12 cellular contexts compared by ENCODE assay signal in genomic region chr5:55575815-55576583, GRCh38. TPM values are rescaled to one million over a fixed set of nuclear protein-coding genes. Genes with fewer than 3 reads are reported as not detected.
DNase-seq lines count a peak whose midpoint lies in the region; ATAC-seq and TF ChIP-seq lines count a peak whose summit lies in the region.
"Had no signal": no experiment of that assay in that cellular context is flagged by ENCODE, and none has a peak within 500 bp of the region (broad histone marks: within the 10 kb centered on the region; RNA-seq: fewer than 3 reads in every experiment).

No MANE protein-coding gene starts in this region.

- no peaks in the 10 kb centered on the region for H3K79me1 ChIP-seq in mesenchymal stem cell (replicated peaks; ENCODE audit: low read length, poor library complexity, severe bottlenecking)

- H3K36me3 Mint-ChIP-seq in activated T-cell treated with anti-CD3 and anti-CD28 coated beads, Interleukin-2, amount 50 U/mL, for 24 hours (ENCODE audit: low read depth), result no peaks in the 10 kb centered on the region

- H3K9me3 ChIP-seq in mesenchymal stem cell (ENCODE audit: control insufficient read depth, low read length) (no peaks in the 10 kb centered on the region), transverse colon (no peaks in the 10 kb centered on the region)

- intact Hi-C loops in Right ventricle myocardium superior (cut with DNase I), result loop anchor here (5.0 kb wide), 1 partner anchor 39 kb away; no protein-coding TSS in a partner anchor
- intact Hi-C loops in cardiac septum (cut with DNase I), result loop anchor here (2.0 to 5.0 kb wide), 2 partner anchors 41 to 139 kb away; partner anchors contain the start of gene PLPP1
- intact Hi-C loops in transverse colon (cut with DNase I; ENCODE audit: low total_unique reads), result no loop called here

- H3K27ac Mint-ChIP-seq in activated T-cell treated with anti-CD3 and anti-CD28 coated beads, Interleukin-2, amount 50 U/mL, for 24 hours, result no peak overlapping the region

- H3K9ac ChIP-seq in mesenchymal stem cell (ENCODE audit: low read length), result no peak overlapping the region

- H3K4me3 Mint-ChIP-seq in activated T-cell treated with anti-CD3 and anti-CD28 coated beads, Interleukin-2, amount 50 U/mL, for 24 hours, result no peak overlapping the region

- DNase-seq in Right ventricle myocardium superior (no peak), cardiac septum (ENCODE audit: low spot score) (no peak), amniotic epithelial cell (ENCODE audit: low read depth) (peak; percentile 99), mesenchymal stem cell (peak; percentile 73), transverse colon (no peak), inferior parietal cortex (ENCODE audit: extremely low spot score) (no peak)
- DNase-seq in activated T-cell treated with anti-CD3 and anti-CD28 coated beads, Interleukin-2, amount 50 U/mL, for 24 hours, result no peak
- DNase-seq: activated gamma-delta T cell; effector memory CD4-positive, alpha-beta T cell; islet precursor cell; T-helper 9 cell had no signal

- no peak for TF ChIP-seq EP300 in transverse colon (IDR thresholded peaks at IDR 0.05; ENCODE audit: low read depth)

- ATAC-seq in Right ventricle myocardium superior (ENCODE audit: poor library complexity), result peak; percentile 26
- ATAC-seq in GM21737 (IDR thresholded peaks at IDR 0.05; ENCODE audit: unreplicated experiment), result no peak

- no peak overlapping the region for H2AK5ac ChIP-seq in mesenchymal stem cell (ENCODE audit: low read length, severe bottlenecking)

- peak overlapping the region in 1 of 2 experiments; percentile 9 for H3K4ac ChIP-seq in mesenchymal stem cell (ENCODE audit: low read depth in 1 of 2, low read length in 2 of 2)

- no peak overlapping the region for H3K4me3 ChIP-seq in mesenchymal stem cell (ENCODE audit: insufficient read depth in 1 of 2, low read depth in 1 of 2, low read length in 2 of 2)
- no peak overlapping the region for H3K4me3 ChIP-seq in transverse colon

- no peak overlapping the region for H4K91ac ChIP-seq in mesenchymal stem cell (ENCODE audit: low read length)

- no peak overlapping the region for H3K14ac ChIP-seq in mesenchymal stem cell (ENCODE audit: low read length in 2 of 2)

- H3K4me1 Mint-ChIP-seq in activated T-cell treated with anti-CD3 and anti-CD28 coated beads, Interleukin-2, amount 50 U/mL, for 24 hours (ENCODE audit: low read depth), result peaks cover 20% of the 10 kb centered on the region

- H3K23ac ChIP-seq in mesenchymal stem cell (ENCODE audit: low read length in 2 of 2), result no peak overlapping the region

- H2AFZ ChIP-seq in mesenchymal stem cell (ENCODE audit: low read depth, low read length), result no peak overlapping the region

- WGBS in mesenchymal stem cell, result 90% methylated on average over 8 of the region's 8 CpGs
- 82% methylated on average over 4 to 8 of the region's 8 CpGs for WGBS in transverse colon (ENCODE audit: low coverage in 1 of 2), 2 donors

- H2BK120ac ChIP-seq in mesenchymal stem cell (ENCODE audit: low read depth, low read length), result no peak overlapping the region

- no peak overlapping the region for H2BK5ac ChIP-seq in mesenchymal stem cell (ENCODE audit: low read depth, low read length, poor library complexity, severe bottlenecking)

- H3K27me3 ChIP-seq in mesenchymal stem cell (ENCODE audit: control insufficient read depth in 1 of 2, insufficient read depth in 1 of 2, low read length in 2 of 2) (no peaks in the 10 kb centered on the region), transverse colon (no peaks in the 10 kb centered on the region)

- no peak overlapping the region for H4K8ac ChIP-seq in mesenchymal stem cell (ENCODE audit: low read length)

- H3K27ac ChIP-seq in mesenchymal stem cell (ENCODE audit: low read length, poor library complexity, severe bottlenecking), result no peak overlapping the region
- peak overlapping the region in 2 of 4 donors; percentile 11 to 68 for H3K27ac ChIP-seq in transverse colon

- in situ Hi-C loops in transverse colon (cut with MboI; ENCODE audit: low pct_ligation_motif_present in 1 of 4, low pct_unique_long_range_greater_than_20kb in 1 of 4, low sequenced_read_pairs in 3 of 4), result no loop called here

- H3K36me3 ChIP-seq in mesenchymal stem cell (ENCODE audit: control insufficient read depth in 1 of 2, insufficient read depth in 2 of 2, low read depth in 1 of 2, low read length in 2 of 2), result no peaks in the 10 kb centered on the region
- no peaks in the 10 kb centered on the region for H3K36me3 ChIP-seq in transverse colon

- TF ChIP-seq CTCF in transverse colon (IDR thresholded peaks at IDR 0.05), result no peak

- no peak overlapping the region for H2BK12ac ChIP-seq in mesenchymal stem cell (ENCODE audit: low read length in 2 of 2)

- no peak overlapping the region for H2BK15ac ChIP-seq in mesenchymal stem cell (ENCODE audit: low read depth, poor library complexity, severe bottlenecking)

- no peak for TF ChIP-seq POLR2A in transverse colon (IDR thresholded peaks at IDR 0.05)

- no peak overlapping the region for H3K18ac ChIP-seq in mesenchymal stem cell (ENCODE audit: low read depth in 1 of 2, low read length in 2 of 2)

- H3K4me2 ChIP-seq in mesenchymal stem cell (ENCODE audit: low read length, poor library complexity, severe bottlenecking), result no peak overlapping the region

- H3K4me1 ChIP-seq in mesenchymal stem cell (ENCODE audit: control insufficient read depth, insufficient read depth, low read depth, low read length) (no peaks in the 10 kb centered on the region), transverse colon (peaks cover 6 to 14% (median 11%) of the 10 kb centered on the region in 4 donors)

- no peaks in the 10 kb centered on the region for H3K9me3 Mint-ChIP-seq in activated T-cell treated with anti-CD3 and anti-CD28 coated beads, Interleukin-2, amount 50 U/mL, for 24 hours

- no peaks in the 10 kb centered on the region for H3K27me3 Mint-ChIP-seq in activated T-cell treated with anti-CD3 and anti-CD28 coated beads, Interleukin-2, amount 50 U/mL, for 24 hours

RNA-seq across cellular contexts. Expression of gene PLPP1, which starts 41.2 kb away (rescaled TPM):
- total RNA-seq in Right ventricle myocardium superior, result 75.9 TPM
- total RNA-seq in cardiac septum, result 102 TPM
- 45.6 TPM for polyA plus RNA-seq in mesenchymal stem cell (2013, experiment 1 of 2)
- polyA plus RNA-seq in mesenchymal stem cell (2013, experiment 2 of 2), result 48.1 TPM
- total RNA-seq in transverse colon, result 100 to 1,000 TPM; 222 to 335 (median 288) TPM

Comparison
In these comparisons a context has a peak if more than half of its experiments do, and no peak if none do; other contexts are left out.
1. DNase-seq: peak in amniotic epithelial cell (single experiment) and mesenchymal stem cell (single experiment); none in Right ventricle myocardium superior (single experiment), cardiac septum (single experiment), transverse colon (single experiment), activated T-cell treated with anti-CD3 and anti-CD28 coated beads, Interleukin-2, amount 50 U/mL, for 24 hours (single experiment) and inferior parietal cortex (single experiment).